Comparison of ENCODE assay signal across 1 cellular context in genomic region chr11:118714816-118715215, GRCh38.
TF ChIP-seq lines count a peak whose summit lies in the region.

No MANE protein-coding gene starts in this region.

TF ChIP-seq in GM23338, 12 proteins besides CTCF, POLR2A, EP300 and RAD21:
- TF ChIP-seq ZNF462 (CRISPR knock-in tag; IDR thresholded peaks at IDR 0.05) (no peak), ZNF114 (CRISPR knock-in tag; IDR thresholded peaks at IDR 0.05) (no peak), NANOG (IDR thresholded peaks at IDR 0.05; ENCODE audit: borderline replicate concordance) (no peak), REST (IDR thresholded peaks at IDR 0.05; ENCODE audit: unreplicated experiment) (no peak), STAT1 (IDR thresholded peaks at IDR 0.05; ENCODE audit: unreplicated experiment) (no peak)
